In genomic region chr10:132675031-132675740, GRCh38 we compare ENCODE assay signal across 11 cellular contexts.
"Had no signal": no experiment of that assay in that cellular context is flagged by ENCODE, and none has a peak within 500 bp of the region (broad histone marks: within the 10 kb centered on the region; RNA-seq: fewer than 3 reads in every experiment).

No MANE protein-coding gene starts in this region.

- FAIRE-seq: TTC549 had no signal

- DNase-seq: activated gamma-delta T cell treated with Interleukin-2 at 50 U/mL for 16 hours; activated T-cell treated with anti-CD3 and anti-CD28 coated beads, Interleukin-2, amount 50 U/mL, for 24 hours; central memory CD4-positive, alpha-beta T cell; hypothalamus; mesenchymal stem cell; T-helper 2 cell; transverse colon had no signal

- H3K27me3 ChIP-seq: adrenal gland, ovary, transverse colon had no signal

- H3K4me3 ChIP-seq: adrenal gland, ovary, skin epidermis, transverse colon had no signal

- H3K4me1 ChIP-seq: adrenal gland, transverse colon had no signal

- H3K27ac ChIP-seq: adrenal gland, ovary, skin epidermis, transverse colon had no signal

- H3K9me3 ChIP-seq: adrenal gland, ovary, transverse colon had no signal

- H3K36me3 ChIP-seq: adrenal gland, ovary, transverse colon had no signal
